In genomic region chr5:4947899-4948556, GRCh38 we compare ENCODE assay signal across 25 cellular contexts.
"Had no signal": no experiment of that assay in that cellular context is flagged by ENCODE, and none has a peak within 500 bp of the region (broad histone marks: within the 10 kb centered on the region; RNA-seq: fewer than 3 reads in every experiment).

No MANE protein-coding gene starts in this region.

- H3K9me3 ChIP-seq: MG63 had no signal

- H3K4me3 Mint-ChIP-seq: activated B cell treated with CpG ODN at 0.5 μM for 24 hours; activated CD4-positive, alpha-beta T cell treated with anti-CD3 and anti-CD28 coated beads, Interleukin-2, amount 10 ng/mL, durations not matched to agents 24 days and 14 days; activated CD8-positive, alpha-beta memory T cell treated with anti-CD3 and anti-CD28 coated beads, Interleukin-2, amount 10 ng/mL, durations not matched to agents 7 days and 5 days; activated naive CD8-positive, alpha-beta T cell treated with anti-CD3 and anti-CD28 coated beads, Interleukin-2, amount 50 U/mL, for 24 hours; activated T-cell treated with anti-CD3 and anti-CD28 coated beads, Interleukin-2, amount 50 U/mL, for 24 hours had no signal

- H3K27me3 Mint-ChIP-seq: activated B cell treated with CpG ODN at 0.5 μM for 24 hours; activated CD4-positive, alpha-beta T cell treated with anti-CD3 and anti-CD28 coated beads, Interleukin-2, amount 10 ng/mL, durations not matched to agents 24 days and 14 days; activated CD8-positive, alpha-beta memory T cell treated with anti-CD3 and anti-CD28 coated beads, Interleukin-2, amount 10 ng/mL, durations not matched to agents 7 days and 5 days; activated naive CD8-positive, alpha-beta T cell treated with anti-CD3 and anti-CD28 coated beads, Interleukin-2, amount 50 U/mL, for 24 hours; activated T-cell treated with anti-CD3 and anti-CD28 coated beads, Interleukin-2, amount 50 U/mL, for 24 hours had no signal

- H3K27ac Mint-ChIP-seq: activated B cell treated with CpG ODN at 0.5 μM for 24 hours; activated CD4-positive, alpha-beta T cell treated with anti-CD3 and anti-CD28 coated beads, Interleukin-2, amount 10 ng/mL, durations not matched to agents 24 days and 14 days; activated CD8-positive, alpha-beta memory T cell treated with anti-CD3 and anti-CD28 coated beads, Interleukin-2, amount 10 ng/mL, durations not matched to agents 7 days and 5 days; activated naive CD4-positive, alpha-beta T cell treated with anti-CD3 and anti-CD28 coated beads, Interleukin-2, amount 50 U/mL, for 72 hours; activated naive CD8-positive, alpha-beta T cell treated with anti-CD3 and anti-CD28 coated beads, Interleukin-2, amount 50 U/mL, for 24 hours; activated T-cell treated with anti-CD3 and anti-CD28 coated beads, Interleukin-2, amount 50 U/mL, for 24 hours had no signal

- DNase-seq: activated B cell treated with CpG ODN at 0.5 μM for 24 hours; activated CD4-positive, alpha-beta T cell treated with anti-CD3 and anti-CD28 coated beads for 1 hour; activated CD4-positive, alpha-beta T cell treated with anti-CD3 and anti-CD28 coated beads, Interleukin-2, amount 10 ng/mL, durations not matched to agents 24 days and 14 days; activated CD4-positive, alpha-beta T cell treated with anti-CD3 and anti-CD28 coated beads, Interleukin-2, amount 50 U/mL, for 48 hours; activated CD8-positive, alpha-beta memory T cell treated with anti-CD3 and anti-CD28 coated beads, Interleukin-2, amount 10 ng/mL, durations not matched to agents 7 days and 5 days; activated effector memory CD4-positive, alpha-beta T cell treated with anti-CD3 and anti-CD28 coated beads, Interleukin-2, amount 50 U/mL, for 16 hours; activated naive CD4-positive, alpha-beta T cell treated with Interleukin-2 at 50 U/mL for 16 hours; activated naive CD8-positive, alpha-beta T cell treated with anti-CD3 and anti-CD28 coated beads, Interleukin-2, amount 50 U/mL, for 24 hours; activated T-cell treated with anti-CD3 and anti-CD28 coated beads, Interleukin-2, amount 50 U/mL, for 24 hours; amygdala; cerebellar nuclear complex; MG63; MV-4-11; NCI-H1092 treated with DMSO at 0.1 percent for 48 hours; NCI-H1436 treated with DMSO at 0.1 percent for 48 hours; NCI-H187; NCI-H2081; NCI-H2171 treated with DMSO at 0.1 percent for 48 hours; NCI-H226; NCI-H510A; NCI-H69; SIG-M5; T-helper 2 cell; T1000 had no signal

- H3K4me1 Mint-ChIP-seq: activated B cell treated with CpG ODN at 0.5 μM for 24 hours; activated CD4-positive, alpha-beta T cell treated with anti-CD3 and anti-CD28 coated beads, Interleukin-2, amount 10 ng/mL, durations not matched to agents 24 days and 14 days; activated CD8-positive, alpha-beta memory T cell treated with anti-CD3 and anti-CD28 coated beads, Interleukin-2, amount 10 ng/mL, durations not matched to agents 7 days and 5 days; activated naive CD8-positive, alpha-beta T cell treated with anti-CD3 and anti-CD28 coated beads, Interleukin-2, amount 50 U/mL, for 24 hours had no signal

- H3K4me3 ChIP-seq: MG63 had no signal

- H3K36me3 ChIP-seq: MG63 had no signal

- H3K9me3 Mint-ChIP-seq: activated B cell treated with CpG ODN at 0.5 μM for 24 hours; activated CD4-positive, alpha-beta T cell treated with anti-CD3 and anti-CD28 coated beads, Interleukin-2, amount 10 ng/mL, durations not matched to agents 24 days and 14 days; activated naive CD8-positive, alpha-beta T cell treated with anti-CD3 and anti-CD28 coated beads, Interleukin-2, amount 50 U/mL, for 24 hours had no signal

- H3K36me3 Mint-ChIP-seq: activated CD8-positive, alpha-beta memory T cell treated with anti-CD3 and anti-CD28 coated beads, Interleukin-2, amount 10 ng/mL, durations not matched to agents 7 days and 5 days; activated naive CD4-positive, alpha-beta T cell treated with anti-CD3 and anti-CD28 coated beads, Interleukin-2, amount 50 U/mL, for 72 hours had no signal
